Comparison of ENCODE assay signal across 14 cellular contexts in the genomic region with DNA sequence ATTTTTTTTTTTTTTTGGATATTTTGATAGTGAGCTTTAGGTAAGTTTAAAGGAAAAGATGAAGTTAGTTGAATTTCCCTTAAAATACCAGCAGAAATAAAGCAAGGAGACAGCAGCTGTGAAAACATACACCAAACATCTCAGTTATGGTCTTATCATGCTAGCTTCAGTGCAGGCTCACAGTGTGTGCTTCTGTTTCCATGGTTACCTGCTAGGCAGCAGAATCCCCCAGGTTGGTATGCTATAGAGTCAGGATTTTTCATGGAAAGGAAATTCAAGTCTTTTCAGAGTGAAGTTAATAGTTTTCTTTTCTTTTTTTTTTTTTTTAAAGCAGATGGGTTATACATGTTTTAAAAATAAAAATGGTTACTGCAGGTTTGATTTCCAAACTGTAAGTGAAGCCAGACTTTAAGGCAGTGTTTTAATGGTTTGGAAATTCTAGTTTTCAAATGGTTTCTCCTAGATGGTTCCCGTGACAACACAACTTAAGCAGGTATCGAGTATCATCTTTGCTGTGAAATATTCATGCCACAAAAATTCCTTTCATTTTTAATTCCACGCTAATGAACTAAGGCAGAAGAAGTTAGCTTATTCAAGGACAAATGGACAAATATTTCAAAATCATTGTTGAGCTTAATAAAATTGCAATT.
DNase-seq lines count a peak whose midpoint lies in the region; ATAC-seq, FAIRE-seq and TF ChIP-seq lines count a peak whose summit lies in the region.
"Had no signal": no experiment of that assay in that cellular context is flagged by ENCODE, and none has a peak within 500 bp of the region (broad histone marks: within the 10 kb centered on the region; RNA-seq: fewer than 3 reads in every experiment).

No MANE protein-coding gene starts in this region.

- 80 to 81% methylated on average over 3 of the region's 3 CpGs for WGBS in GM23248 (ENCODE audit: low coverage in 1 of 2, low lambda C conversion rate in 2 of 2, missing lambda C conversion rate in 2 of 2), 2 experiments
- WGBS in neuronal stem cell (ENCODE audit: extremely low coverage in 2 of 2, insufficient read length in 2 of 2, insufficient replicate concordance in 1 of 2), 2 donors, result no CpG with 5 or more reads among the region's 3 CpGs

- H3K9me3 ChIP-seq in GM23248 (ENCODE audit: low read depth) (no peaks in the 10 kb centered on the region), neuronal stem cell (replicated peaks in 1 of 2; ENCODE audit: control insufficient read depth in 2 of 2, insufficient read depth in 1 of 2, low read depth in 1 of 2, low read length in 2 of 2) (peaks cover 0 to 5% of the 10 kb centered on the region in 2 donors), PC-3 (ENCODE audit: low read length) (no peaks in the 10 kb centered on the region)
- H3K9me3 ChIP-seq: right lobe of liver had no signal

- H3K27ac Mint-ChIP-seq in stimulated activated effector memory CD8-positive, alpha-beta T cell treated with anti-CD3 and anti-CD28 coated beads, Interleukin-12 subunit alpha, Interleukin-12 subunit beta, amount 100 ng/mL, for 72 hours, result no peak overlapping the region

- no peak overlapping the region for H2AFZ ChIP-seq in GM23248
- H2AFZ ChIP-seq in neuronal stem cell (ENCODE audit: low read length), result peak overlapping the region; percentile 18
- H2AFZ ChIP-seq in PC-3 (ENCODE audit: low read length), result no peak overlapping the region

- H4K20me1 ChIP-seq in GM23248 (ENCODE audit: insufficient read depth), result no peaks in the 10 kb centered on the region
- no peaks in the 10 kb centered on the region for H4K20me1 ChIP-seq in PC-3 (ENCODE audit: low read length)

- H2BK120ac ChIP-seq in neuronal stem cell (ENCODE audit: low read depth, low read length), result no peak overlapping the region

- H3K27ac ChIP-seq in GM23248, result no peak overlapping the region; the same call in 1 of the 2 replicates
- H3K27ac ChIP-seq in neuronal stem cell (replicated peaks; ENCODE audit: low read length), result no peak overlapping the region
- H3K27ac ChIP-seq in PC-3 (ENCODE audit: low read length), result no peak overlapping the region
- H3K27ac ChIP-seq: right lobe of liver had no signal

- no peak overlapping the region for H3K4me3 Mint-ChIP-seq in stimulated activated effector memory CD8-positive, alpha-beta T cell treated with anti-CD3 and anti-CD28 coated beads, Interleukin-12 subunit alpha, Interleukin-12 subunit beta, amount 100 ng/mL, for 72 hours

- no peaks in the 10 kb centered on the region for H3K4me1 Mint-ChIP-seq in stimulated activated effector memory CD8-positive, alpha-beta T cell treated with anti-CD3 and anti-CD28 coated beads, Interleukin-12 subunit alpha, Interleukin-12 subunit beta, amount 100 ng/mL, for 72 hours

- FAIRE-seq in RCC 7860 (lab: Jason Lieb, UNC), result no peak
- FAIRE-seq: endothelial cell of umbilical vein had no signal

- H3K9ac ChIP-seq in GM23248 (no peak overlapping the region), neuronal stem cell (ENCODE audit: low read depth, low read length, poor library complexity) (no peak overlapping the region), PC-3 (ENCODE audit: low read length) (no peak overlapping the region)

- BruUV-seq in PC-3 (replicated peaks; lab: Mats Ljungman, UMichigan), result no TSS peak

- H3F3A ChIP-seq in GM23248 (ENCODE audit: insufficient read depth) (0 out of 2 replicates have a peak, but pooled peaks cover 7% of the 10 kb centered on the region), PC-3 (ENCODE audit: low read length, unreplicated experiment) (no peaks in the 10 kb centered on the region)

- in situ Hi-C loops in GM23248 (cut with MboI), result no loop called here

- H3K79me2 ChIP-seq in GM23248 (ENCODE audit: insufficient read depth), result peaks cover 94% of the 10 kb centered on the region
- H3K79me2 ChIP-seq in PC-3 (ENCODE audit: low read length), result no peaks in the 10 kb centered on the region

- H3K36me3 ChIP-seq in GM23248 (ENCODE audit: low read depth) (no peaks in the 10 kb centered on the region), neuronal stem cell (replicated peaks in 1 of 2; ENCODE audit: control insufficient read depth in 2 of 2, insufficient read depth in 2 of 2, low read length in 2 of 2) (no peaks in the 10 kb centered on the region), PC-3 (ENCODE audit: low read depth, low read length) (no peaks in the 10 kb centered on the region)
- H3K36me3 ChIP-seq: right lobe of liver had no signal

- H4K91ac ChIP-seq in neuronal stem cell (ENCODE audit: low read depth, low read length, poor library complexity), result no peak overlapping the region

- H2BK15ac ChIP-seq in neuronal stem cell (ENCODE audit: low read length), result no peak overlapping the region

- H3K4me1 ChIP-seq in GM23248 (ENCODE audit: insufficient read depth), result peaks cover 21% of the 10 kb centered on the region
- H3K4me1 ChIP-seq in neuronal stem cell (ENCODE audit: control insufficient read depth in 2 of 2, insufficient read depth in 1 of 2, low read depth in 1 of 2, low read length in 2 of 2), result peaks cover 3 to 15% of the 10 kb centered on the region in 2 donors
- H3K4me1 ChIP-seq in PC-3 (ENCODE audit: insufficient read depth, low read length), result no peaks in the 10 kb centered on the region

- no peaks in the 10 kb centered on the region for H3K36me3 Mint-ChIP-seq in stimulated activated effector memory CD8-positive, alpha-beta T cell treated with anti-CD3 and anti-CD28 coated beads, Interleukin-12 subunit alpha, Interleukin-12 subunit beta, amount 100 ng/mL, for 72 hours

- no peaks in the 10 kb centered on the region for H3K9me3 Mint-ChIP-seq in stimulated activated effector memory CD8-positive, alpha-beta T cell treated with anti-CD3 and anti-CD28 coated beads, Interleukin-12 subunit alpha, Interleukin-12 subunit beta, amount 100 ng/mL, for 72 hours

- no peak overlapping the region for H4K8ac ChIP-seq in neuronal stem cell (ENCODE audit: low read depth, low read length)

- no peak overlapping the region for H2BK12ac ChIP-seq in neuronal stem cell (ENCODE audit: low read length)

- H3K9me2 ChIP-seq in GM23248 (ENCODE audit: insufficient read depth), result no peaks in the 10 kb centered on the region
- H3K9me2 ChIP-seq in PC-3 (replicated peaks; ENCODE audit: low read length), result no peaks in the 10 kb centered on the region

- no peak overlapping the region for H3K4me2 ChIP-seq in GM23248 (ENCODE audit: unreplicated experiment)
- no peak overlapping the region for H3K4me2 ChIP-seq in neuronal stem cell (ENCODE audit: insufficient read depth, low read length, poor library complexity, severe bottlenecking)
- no peak overlapping the region for H3K4me2 ChIP-seq in PC-3 (ENCODE audit: low read length)

- TF ChIP-seq CTCF in PC-3 (conservative IDR thresholded peaks at IDR 0.05; ENCODE audit: low read depth, low read length), result no peak

- no peaks in the 10 kb centered on the region for H3K27me3 ChIP-seq in GM23248 (replicated peaks; ENCODE audit: insufficient read depth)
- H3K27me3 ChIP-seq in neuronal stem cell (ENCODE audit: control insufficient read depth in 3 of 3, insufficient read depth in 3 of 3, low read depth in 1 of 3, low read length in 3 of 3), result no peaks in the 10 kb centered on the region
- peaks cover 4% of the 10 kb centered on the region; the same call in 1 of the 2 replicates for H3K27me3 ChIP-seq in PC-3 (ENCODE audit: low read length)
- H3K27me3 ChIP-seq: right lobe of liver had no signal

- H2BK5ac ChIP-seq in neuronal stem cell (ENCODE audit: low read length), result no peak overlapping the region

- H2AK5ac ChIP-seq in neuronal stem cell (ENCODE audit: low read depth, low read length), result no peak overlapping the region

- no peak for ATAC-seq in GM18868 (IDR thresholded peaks at IDR 0.05; ENCODE audit: unreplicated experiment)
- ATAC-seq in PC-3, result no peak
- ATAC-seq in stimulated activated effector memory CD8-positive, alpha-beta T cell treated with anti-CD3 and anti-CD28 coated beads, Interleukin-12 subunit alpha, Interleukin-12 subunit beta, amount 100 ng/mL, for 72 hours, result no peak
- no peak for ATAC-seq in HG02798 (IDR thresholded peaks at IDR 0.05; ENCODE audit: poor library complexity, unreplicated experiment)
- ATAC-seq: activated CD4-positive, CD25-positive, alpha-beta regulatory T cell treated with anti-CD3 and anti-CD28 coated beads, Interleukin-2, amount 50 U/mL, for 24 hours; right lobe of liver had no signal

- no peak overlapping the region for H3K23ac ChIP-seq in neuronal stem cell (ENCODE audit: low read depth, low read length, poor library complexity)

- H3K4ac ChIP-seq in neuronal stem cell (ENCODE audit: low read length), result no peak overlapping the region

- CTCF ChIA-PET in PC-3 (lab: Charles Lee), result no interaction called here

- H3K4me3 ChIP-seq in GM23248, result no peak overlapping the region
- peak overlapping the region in 1 of 2 donors; percentile 16 for H3K4me3 ChIP-seq in neuronal stem cell (ENCODE audit: low read length in 2 of 2)
- no peak overlapping the region for H3K4me3 ChIP-seq in PC-3 (ENCODE audit: low read length)
- H3K4me3 ChIP-seq: right lobe of liver had no signal

- no peak overlapping the region for H3K18ac ChIP-seq in neuronal stem cell (ENCODE audit: low read length)

- intact Hi-C loops in PC-3 (cut with micrococcal nuclease), result no loop called here

- DNase-seq in GM23248 (peak; percentile 37), RCC 7860 (ENCODE audit: low spot score) (peak; percentile 36), fibroblast of peridontal ligament (ENCODE audit: extremely low read depth) (peak; percentile 44), neuronal stem cell (ENCODE audit: low spot score) (peak; percentile 41), PC-3 (no peak)
- DNase-seq in stimulated activated effector memory CD8-positive, alpha-beta T cell treated with anti-CD3 and anti-CD28 coated beads, Interleukin-12 subunit alpha, Interleukin-12 subunit beta, amount 100 ng/mL, for 72 hours (ENCODE audit: low spot score in 2 of 2), result no peak
- DNase-seq: activated T-cell treated with anti-CD3 and anti-CD28 coated beads, Interleukin-2, amount 50 U/mL, for 1 hour; midbrain; NCI-H1092; right lobe of liver had no signal

- POLR2A ChIA-PET in PC-3 (lab: Charles Lee; ENCODE audit: unreplicated experiment), result no interaction called here

- no peak overlapping the region for H3K14ac ChIP-seq in neuronal stem cell (ENCODE audit: low read length)

- H3K79me1 ChIP-seq in neuronal stem cell (ENCODE audit: low read depth, low read length), result no peaks in the 10 kb centered on the region

Comparison
In these comparisons a context has a peak if more than half of its experiments do, and no peak if none do; other contexts are left out.
1. DNase-seq: peak in GM23248 (single experiment), RCC 7860 (single experiment), fibroblast of peridontal ligament (single experiment) and neuronal stem cell (single experiment); none in PC-3 (single experiment) and stimulated activated effector memory CD8-positive, alpha-beta T cell treated with anti-CD3 and anti-CD28 coated beads, Interleukin-12 subunit alpha, Interleukin-12 subunit beta, amount 100 ng/mL, for 72 hours (0 of 2).